Comparison of ENCODE assay signal across 24 cellular contexts in the genomic region with DNA sequence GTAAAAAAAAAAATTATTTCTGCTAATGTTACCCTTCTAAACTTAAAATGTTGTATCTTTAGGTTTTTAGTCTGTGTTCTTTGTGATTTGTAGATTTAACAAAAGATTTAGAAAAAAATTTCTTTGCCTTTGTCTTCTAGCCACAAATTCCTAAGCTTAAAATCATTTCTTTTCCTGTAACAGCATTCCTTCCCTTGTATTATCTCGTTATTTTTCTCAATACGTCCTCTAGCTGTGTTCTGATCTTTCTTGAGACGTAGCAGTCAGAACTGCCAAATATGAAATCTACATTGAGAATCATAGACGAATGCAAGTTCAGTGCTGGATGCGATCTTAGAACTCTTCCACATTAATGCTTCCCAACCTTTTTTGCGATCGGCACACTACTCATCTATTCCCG.
"Had no signal": no experiment of that assay in that cellular context is flagged by ENCODE, and none has a peak within 500 bp of the region (broad histone marks: within the 10 kb centered on the region; RNA-seq: fewer than 3 reads in every experiment).

No MANE protein-coding gene starts in this region.

- FAIRE-seq: colon, urothelium cell line had no signal

- H3K4me1 ChIP-seq: foreskin keratinocyte, gastroesophageal sphincter, neural progenitor cell, prostate gland, right atrium auricular region, testis, tibial artery had no signal

- ATAC-seq: foreskin keratinocyte; gastroesophageal sphincter; heart left ventricle; left lobe of liver; sciatic nerve; stimulated activated memory B cell treated with anti-CD40 and anti-IgM and Interleukin-4, amounts not matched to agents 10 μg/mL and 1 μg/mL and 100 μg/mL, for 72 hours; stimulated activated naive CD8-positive, alpha-beta T cell treated with anti-CD3 and anti-CD28 coated beads, Interleukin-15, Interleukin-2, amounts not matched to agents 100 U/mL and 50 U/mL, for 24 hours had no signal

- H3K9me3 ChIP-seq: gastroesophageal sphincter, prostate gland, right atrium auricular region, testis, tibial artery had no signal

- H3K27me3 Mint-ChIP-seq: memory B cell; stimulated activated memory B cell treated with anti-CD40 and anti-IgM and Interleukin-4, amounts not matched to agents 10 μg/mL and 1 μg/mL and 100 μg/mL, for 72 hours; type B pancreatic cell had no signal

- H3K36me3 ChIP-seq: neural progenitor cell, prostate gland had no signal

- DNase-seq: dorsolateral prefrontal cortex; effector CD4-positive, alpha-beta T cell; foreskin keratinocyte; heart left ventricle; kidney; stimulated activated CD4-positive, alpha-beta T cell treated with anti-CD3 and anti-CD28 coated beads, Interleukin-4, amount 100 ng/mL, for 4 hours; stimulated activated naive CD8-positive, alpha-beta T cell treated with anti-CD3 and anti-CD28 coated beads, Interleukin-15, Interleukin-2, amounts not matched to agents 100 U/mL and 50 U/mL, for 24 hours; substantia nigra; testis; tibial artery had no signal

- H3K4me1 Mint-ChIP-seq: memory B cell; nephron; neural progenitor cell; stimulated activated memory B cell treated with anti-CD40 and anti-IgM and Interleukin-4, amounts not matched to agents 10 μg/mL and 1 μg/mL and 100 μg/mL, for 72 hours had no signal

- H3K4me2 ChIP-seq: hepatocyte, neural progenitor cell had no signal

- H3K9ac ChIP-seq: neural progenitor cell had no signal

- H3K27ac ChIP-seq: dorsolateral prefrontal cortex, foreskin keratinocyte, gastroesophageal sphincter, heart left ventricle, hepatocyte, neural progenitor cell, prostate gland, right atrium auricular region, testis, tibial artery had no signal

- H2AFZ ChIP-seq: hepatocyte, neural progenitor cell had no signal

- H3K4me3 Mint-ChIP-seq: memory B cell; nephron; neural progenitor cell; stimulated activated memory B cell treated with anti-CD40 and anti-IgM and Interleukin-4, amounts not matched to agents 10 μg/mL and 1 μg/mL and 100 μg/mL, for 72 hours; type B pancreatic cell had no signal

- H3K4me3 ChIP-seq: dorsolateral prefrontal cortex, gastroesophageal sphincter, heart left ventricle, hepatocyte, lung, neural progenitor cell, prostate gland, right atrium auricular region, testis, tibial artery had no signal

- H3K27me3 ChIP-seq: foreskin keratinocyte, gastroesophageal sphincter, heart left ventricle, hepatocyte, neural progenitor cell, right atrium auricular region, testis, tibial artery had no signal

- H3K9me3 Mint-ChIP-seq: nephron, neural progenitor cell, type B pancreatic cell had no signal

- H3K27ac Mint-ChIP-seq: memory B cell; nephron; neural progenitor cell; stimulated activated memory B cell treated with anti-CD40 and anti-IgM and Interleukin-4, amounts not matched to agents 10 μg/mL and 1 μg/mL and 100 μg/mL, for 72 hours; type B pancreatic cell had no signal

- H3K79me2 ChIP-seq: hepatocyte had no signal
